32 cellular contexts compared by ENCODE assay signal in the genomic region with DNA sequence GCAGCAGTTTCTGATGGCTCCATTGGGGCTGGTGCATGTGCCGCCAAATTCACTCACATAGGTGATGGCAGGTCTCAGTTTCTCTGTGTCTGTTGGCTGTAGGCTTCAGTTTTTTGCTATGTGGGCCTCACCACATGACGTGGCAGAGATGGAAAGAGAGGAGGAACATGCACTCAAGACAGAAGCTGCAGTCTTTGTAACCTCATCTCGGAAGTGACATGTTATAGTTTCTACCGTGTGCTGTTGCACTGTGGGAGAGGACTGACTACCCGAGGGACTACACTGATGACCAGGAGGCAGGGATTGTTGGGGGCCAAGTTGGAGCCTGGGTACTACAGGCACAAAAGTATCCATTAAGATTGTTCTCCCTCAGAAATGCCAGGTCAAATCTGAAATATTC. TPM values are rescaled to one million over a fixed set of nuclear protein-coding genes. Genes with fewer than 3 reads are reported as not detected.
"Had no signal": no experiment of that assay in that cellular context is flagged by ENCODE, and none has a peak within 500 bp of the region (broad histone marks: within the 10 kb centered on the region; RNA-seq: fewer than 3 reads in every experiment).

No MANE protein-coding gene starts in this region.

- H3K79me2 ChIP-seq: hepatocyte had no signal

- H3K9me3 ChIP-seq: ascending aorta, breast epithelium, esophagus muscularis mucosa, gastrocnemius medialis, heart right ventricle had no signal

- ATAC-seq: activated CD4-positive, CD25-positive, alpha-beta regulatory T cell treated with anti-CD3 and anti-CD28 coated beads, Interleukin-2, amount 50 U/mL, for 24 hours; activated CD8-positive, alpha-beta memory T cell treated with anti-CD3 and anti-CD28 coated beads, Interleukin-2, amount 10 ng/mL, durations not matched to agents 7 days and 5 days; activated CD8-positive, alpha-beta T cell treated with anti-CD3 and anti-CD28 coated beads, Interleukin-2, amount 10 ng/mL, durations not matched to agents 7 days and 5 days; activated naive CD4-positive, alpha-beta T cell treated with anti-CD3 and anti-CD28 coated beads, Interleukin-2, amount 50 U/mL, for 72 hours; effector memory CD8-positive, alpha-beta T cell; foreskin keratinocyte; gastrocnemius medialis; heart right ventricle; T-helper 17 cell had no signal

- FAIRE-seq: colon had no signal

- H3K27me3 ChIP-seq: ascending aorta, breast epithelium, foreskin keratinocyte, gastrocnemius medialis had no signal

- H3K4me3 ChIP-seq: ascending aorta, breast epithelium, esophagus muscularis mucosa, gastrocnemius medialis, heart right ventricle, hepatocyte had no signal

- H3K4me1 ChIP-seq: ascending aorta, breast epithelium, esophagus muscularis mucosa, foreskin keratinocyte, gastrocnemius medialis, heart right ventricle had no signal

- H3K36me3 ChIP-seq: ascending aorta, breast epithelium, esophagus muscularis mucosa, gastrocnemius medialis, heart right ventricle, WERI-Rb-1 had no signal

- H2AFZ ChIP-seq: hepatocyte had no signal

- H3K4me2 ChIP-seq: hepatocyte had no signal

- DNase-seq: activated B cell treated with CpG ODN at 0.5 μM for 24 hours; activated CD4-positive, alpha-beta memory T cell treated with anti-CD3 and anti-CD28 coated beads for 36 hours; activated CD4-positive, alpha-beta T cell treated with anti-CD3 and anti-CD28 coated beads for 48 hours; activated CD8-positive, alpha-beta memory T cell treated with anti-CD3 and anti-CD28 coated beads, Interleukin-2, amount 10 ng/mL, durations not matched to agents 7 days and 5 days; activated CD8-positive, alpha-beta memory T cell treated with anti-CD3 and anti-CD28 coated beads, Interleukin-2, amount 50 U/mL, for 4 hours; activated CD8-positive, alpha-beta T cell treated with anti-CD3 and anti-CD28 coated beads, Interleukin-2, amount 10 ng/mL, durations not matched to agents 7 days and 5 days; activated gamma-delta T cell; activated naive CD4-positive, alpha-beta T cell; activated naive CD4-positive, alpha-beta T cell treated with anti-CD3 and anti-CD28 coated beads, Interleukin-2, amount 10 ng/mL, durations not matched to agents 7 days and 5 days; activated naive CD8-positive, alpha-beta T cell treated with anti-CD3 and anti-CD28 coated beads, Interleukin-2, amount 10 ng/mL, durations not matched to agents 7 days and 5 days; activated T-cell treated with anti-CD3 and anti-CD28 coated beads, Interleukin-2, amount 50 U/mL, for 1 hour; activated T-cell treated with anti-CD3 and anti-CD28 coated beads, Interleukin-2, amount 50 U/mL, for 48 hours; cortex of kidney; dermis blood vessel endothelial cell; effector CD4-positive, alpha-beta T cell; effector memory CD8-positive, alpha-beta T cell; erythroblast; foreskin keratinocyte; gastrocnemius medialis; heart right ventricle; T-helper 17 cell; T1000; WERI-Rb-1 had no signal

- H3K27ac ChIP-seq: ascending aorta, breast epithelium, esophagus muscularis mucosa, foreskin keratinocyte, gastrocnemius medialis, heart right ventricle, hepatocyte, WERI-Rb-1 had no signal

RNA-seq across cellular contexts. Expression of a gene that starts 9.2 kb away (rescaled TPM):
- total RNA-seq: activated B cell treated with CpG ODN at 0.5 μM for 24 hours; activated CD4-positive, alpha-beta memory T cell treated with anti-CD3 and anti-CD28 coated beads for 36 hours; activated CD8-positive, alpha-beta memory T cell treated with anti-CD3 and anti-CD28 coated beads for 36 hours; activated CD8-positive, alpha-beta memory T cell treated with anti-CD3 and anti-CD28 coated beads, Interleukin-2, amount 10 ng/mL, durations not matched to agents 7 days and 5 days; activated CD8-positive, alpha-beta T cell treated with anti-CD3 and anti-CD28 coated beads, Interleukin-2, amount 10 ng/mL, durations not matched to agents 7 days and 5 days; activated naive CD4-positive, alpha-beta T cell treated with anti-CD3 and anti-CD28 coated beads, Interleukin-2, amount 50 U/mL, for 72 hours; activated naive CD8-positive, alpha-beta T cell treated with anti-CD3 and anti-CD28 coated beads, Interleukin-2, amount 10 ng/mL, durations not matched to agents 7 days and 5 days; activated T-helper 1 cell treated with anti-CD3 and anti-CD28 coated beads, Interleukin-12 subunit alpha, Interleukin-12 subunit beta, Interleukin-2, Interleukin-4 antibody, amounts not matched to agents 30 ng/mL and 10 ng/mL and 1 ng/mL, durations not matched to agents 14 hours and 24 hours and 36 hours had no signal

RNA-seq across cellular contexts. Expression of a gene that starts 36.2 kb away (rescaled TPM):
- total RNA-seq: foreskin keratinocyte had no signal
- polyA plus RNA-seq: foreskin keratinocyte had no signal
